ENCODE assay signal across 10 cellular contexts in genomic region chr3:170751083-170751893, GRCh38.
A peak's percentile ranks its signal among the peaks of the same experiment; 100 is the strongest.
DNase-seq lines count a peak whose midpoint lies in the region; ATAC-seq, FAIRE-seq and TF ChIP-seq lines count a peak whose summit lies in the region.
"Had no signal": no experiment of that assay in that cellular context is flagged by ENCODE, and none has a peak within 500 bp of the region (broad histone marks: within the 10 kb centered on the region; RNA-seq: fewer than 3 reads in every experiment).

No MANE protein-coding gene starts in this region.

- TF ChIP-seq RAD21 in liver (IDR thresholded peaks at IDR 0.05) (no peak), HepG2 (CRISPR knock-in tag; IDR thresholded peaks at IDR 0.05) (no peak)

- H2AFZ ChIP-seq in HepG2 (ENCODE audit: low read length): no peak overlapping the region

- H3K36me3 ChIP-seq in liver (ENCODE audit: control insufficient read depth in 4 of 4, insufficient read depth in 3 of 4, low read depth in 1 of 4, low read length in 3 of 4): no peaks in the 10 kb centered on the region
- no peaks in the 10 kb centered on the region for H3K36me3 ChIP-seq in HepG2 (replicated peaks in 1 of 2; ENCODE audit: control insufficient read depth in 1 of 2, insufficient read depth in 2 of 2, low read length in 2 of 2)
- no peaks in the 10 kb centered on the region for H3K36me3 ChIP-seq in brain microvascular endothelial cell (replicated peaks)
- H3K36me3 ChIP-seq in aorta (ENCODE audit: control insufficient read depth in 1 of 2, insufficient read depth in 2 of 2, low read length in 1 of 2): no peaks in the 10 kb centered on the region

- H3K79me2 ChIP-seq in HepG2 (ENCODE audit: insufficient read depth, low read length): no peaks in the 10 kb centered on the region

- intact Hi-C loops in HepG2 (cut with micrococcal nuclease; ENCODE audit: unreplicated experiment): no loop called here
- intact Hi-C loops in aorta (cut with DNase I): no loop called here

- H3K4me2 ChIP-seq in HepG2 (ENCODE audit: low read depth, low read length): no peak overlapping the region

- no peak for ATAC-seq in HepG2
- peak; percentile 74 for ATAC-seq in aorta (ENCODE audit: low FRiP score)
- no peak for ATAC-seq in GM21367 (IDR thresholded peaks at IDR 0.05; ENCODE audit: unreplicated experiment)
- ATAC-seq: left colon had no signal

- H4K20me1 ChIP-seq in HepG2 (ENCODE audit: insufficient read depth, low read length): no peaks in the 10 kb centered on the region

- no peak overlapping the region for H3K9ac ChIP-seq in liver (ENCODE audit: low read depth in 1 of 2, low read length in 2 of 2)
- H3K9ac ChIP-seq in HepG2 (ENCODE audit: insufficient read depth, low read depth, low read length): no peak overlapping the region

- no peaks in the 10 kb centered on the region for H3K9me3 ChIP-seq in liver (ENCODE audit: control insufficient read depth in 4 of 4, low read length in 3 of 4)
- no peaks in the 10 kb centered on the region for H3K9me3 ChIP-seq in HepG2 (ENCODE audit: low read length)
- no peaks in the 10 kb centered on the region for H3K9me3 ChIP-seq in aorta (ENCODE audit: control insufficient read depth, low read length)

- DNase-seq in HepG2 (ENCODE audit: low spot score) (no peak), brain microvascular endothelial cell (peak; percentile 86), kidney tubule cell (ENCODE audit: low spot score) (peak; percentile 91), aorta (peak; percentile 85 to 86), cerebellar nuclear complex (lab: John Stamatoyannopoulos, UW) (no peak), GF-D8 (lab: John Stamatoyannopoulos, UW) (no peak)
- DNase-seq: CD4-positive, CD25-positive, alpha-beta regulatory T cell had no signal

- no TSS peak for BruUV-seq in HepG2 (replicated peaks; lab: Mats Ljungman, UMichigan)

- POLR2A ChIA-PET in HepG2 (lab: Yijun Ruan, JAX): no interaction called here

- no peak for TF ChIP-seq CTCF in liver (IDR thresholded peaks at IDR 0.05; ENCODE audit: low read depth, low read length, missing input control)
- no peak for TF ChIP-seq CTCF in HepG2 (CRISPR knock-in tag; IDR thresholded peaks at IDR 0.05)
- TF ChIP-seq CTCF in brain microvascular endothelial cell (IDR thresholded peaks at IDR 0.05; ENCODE audit: low read depth, low read length, missing control alignments): no peak

- TF ChIP-seq EP300 in HepG2 (IDR thresholded peaks at IDR 0.05; ENCODE audit: low read depth in 2 of 2, low read length in 2 of 2) (no peak), HepG2 (CRISPR knock-in tag; IDR thresholded peaks at IDR 0.05; ENCODE audit: borderline replicate concordance) (no peak)

- H3K4me1 ChIP-seq in liver (ENCODE audit: control insufficient read depth in 4 of 4, insufficient read depth in 4 of 4, low read length in 3 of 4) (no peaks in the 10 kb centered on the region), HepG2 (ENCODE audit: insufficient read depth, low read length) (no peaks in the 10 kb centered on the region), aorta (ENCODE audit: control insufficient read depth in 1 of 2, insufficient read depth in 2 of 2, low read length in 2 of 2) (peaks cover 7 to 17% of the 10 kb centered on the region in 2 donors)

- in situ Hi-C loops in HepG2 (cut with HindIII; ENCODE audit: extremely low pct_ligation_motif_present, low pct_unique_long_range_greater_than_20kb) (no loop called here), brain microvascular endothelial cell (cut with HindIII; ENCODE audit: low pct_ligation_motif_present, low sequenced_read_pairs) (no loop called here)

- FAIRE-seq in HepG2 (lab: Jason Lieb, UNC): no peak

- TF ChIP-seq POLR2A in HepG2 (IDR thresholded peaks at IDR 0.05; ENCODE audit: insufficient read depth in 1 of 2, low read depth in 2 of 2, low read length in 2 of 2): no peak

- H3K27me3 ChIP-seq in liver (ENCODE audit: control insufficient read depth in 4 of 4, insufficient read depth in 4 of 4, low read length in 3 of 4): no peaks in the 10 kb centered on the region
- H3K27me3 ChIP-seq in HepG2 (ENCODE audit: control insufficient read depth in 1 of 2, insufficient read depth in 2 of 2, low read length in 2 of 2): no peaks in the 10 kb centered on the region
- H3K27me3 ChIP-seq in brain microvascular endothelial cell (replicated peaks): no peaks in the 10 kb centered on the region
- no peaks in the 10 kb centered on the region for H3K27me3 ChIP-seq in aorta (ENCODE audit: control insufficient read depth in 1 of 2, insufficient read depth in 2 of 2, low read length in 1 of 2)

- H3K4me3 ChIP-seq in liver (ENCODE audit: low read depth in 1 of 3, low read length in 3 of 3): no peak overlapping the region
- H3K4me3 ChIP-seq in HepG2 (replicated peaks in 1 of 3; ENCODE audit: insufficient read depth in 1 of 3, low read depth in 2 of 3, low read length in 3 of 3): no peak overlapping the region
- H3K4me3 ChIP-seq in brain microvascular endothelial cell (ENCODE audit: low read depth, low read length): no peak overlapping the region
- H3K4me3 ChIP-seq in aorta (ENCODE audit: low read length in 2 of 2): no peak overlapping the region

- CTCF ChIA-PET in HepG2 (lab: Yijun Ruan, JAX; ENCODE audit: low intra/inter-chr PET ratio, low total read pairs): no interaction called here

- WGBS in liver: 72% methylated on average over 2 of the region's 2 CpGs
- 6% methylated on average over 2 of the region's 2 CpGs for WGBS in HepG2 (ENCODE audit: low lambda C conversion rate)
- 44 to 47% methylated on average over 2 of the region's 2 CpGs for WGBS in aorta, 2 donors

- H3K27ac ChIP-seq in liver (ENCODE audit: low read depth in 1 of 2, low read length in 2 of 2) (no peak overlapping the region), HepG2 (ENCODE audit: extremely low read length, insufficient read depth, low read length) (no peak overlapping the region), brain microvascular endothelial cell (peak overlapping the region; percentile 85), aorta (ENCODE audit: low read depth in 1 of 2, low read length in 2 of 2) (peak overlapping the region in 1 of 2 donors; percentile 98)

TF ChIP-seq in liver, 16 proteins besides CTCF, POLR2A, EP300 and RAD21:
- TF ChIP-seq FOXA2 (IDR thresholded peaks at IDR 0.05) (no peak), ZBTB33 (IDR thresholded peaks at IDR 0.05) (no peak), HNF4G (IDR thresholded peaks at IDR 0.05) (no peak), FOXA1 (IDR thresholded peaks at IDR 0.05) (no peak), GABPA (IDR thresholded peaks at IDR 0.05 in 1 of 2, conservative IDR thresholded peaks at IDR 0.05 in 1 of 2) (no peak), YY1 (IDR thresholded peaks at IDR 0.05) (peak; percentile 13), MAX (IDR thresholded peaks at IDR 0.05) (no peak), JUND (IDR thresholded peaks at IDR 0.05) (peak in 1 of 2 donors; percentile 33)

TF ChIP-seq in HepG2, 621 proteins besides CTCF, POLR2A, EP300 and RAD21:
- no peak for TF ChIP-seq ARHGAP35 (CRISPR knock-in tag; IDR thresholded peaks at IDR 0.05; ENCODE audit: borderline replicate concordance)
- TF ChIP-seq ZNF639 (CRISPR knock-in tag; conservative IDR thresholded peaks at IDR 0.05): no peak

Comparison
In these comparisons a context has a peak if more than half of its experiments do, and no peak if none do; other contexts are left out.
1. DNase-seq: peak in brain microvascular endothelial cell (single experiment), kidney tubule cell (single experiment) and aorta (2 of 2); none in HepG2 (single experiment), cerebellar nuclear complex (0 of 2) and GF-D8 (single experiment).